ENCODE assay signal across 15 cellular contexts in the genomic region with DNA sequence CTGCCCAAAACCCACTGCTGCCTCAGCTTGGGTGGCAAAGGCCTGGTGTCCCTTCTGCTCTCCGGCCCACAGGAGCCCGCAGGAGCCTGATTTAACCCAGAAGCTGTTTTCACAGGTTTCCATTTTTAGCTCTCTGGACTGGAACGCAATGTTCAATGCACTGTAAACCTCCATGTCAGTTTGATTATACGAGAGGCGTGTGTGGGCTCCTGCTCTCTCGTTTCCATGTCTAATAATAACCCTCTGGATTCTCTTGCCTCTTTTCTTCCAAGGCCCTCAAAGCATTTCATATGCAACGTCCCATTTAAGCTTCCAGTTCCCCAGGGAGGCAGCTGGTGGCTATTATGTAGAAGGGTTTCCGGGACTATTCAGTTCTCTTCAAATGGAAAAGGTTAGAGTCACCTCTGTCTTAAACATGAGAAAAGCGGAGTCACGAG.
DNase-seq lines count a peak whose midpoint lies in the region; ATAC-seq, FAIRE-seq and TF ChIP-seq lines count a peak whose summit lies in the region.
"Had no signal": no experiment of that assay in that cellular context is flagged by ENCODE, and none has a peak within 500 bp of the region (broad histone marks: within the 10 kb centered on the region; RNA-seq: fewer than 3 reads in every experiment).

No MANE protein-coding gene starts in this region.

- peaks cover 0 to 12% of the 10 kb centered on the region in 2 donors for H3K4me1 ChIP-seq in kidney (ENCODE audit: control insufficient read depth in 1 of 2, insufficient read depth in 1 of 2, low read depth in 1 of 2, low read length in 2 of 2)
- H3K4me1 ChIP-seq in tibial artery: peaks cover 0 to 46% (median 6%) of the 10 kb centered on the region in 4 donors

- no peak for FAIRE-seq in kidney (lab: Jason Lieb, UNC)
- FAIRE-seq: GM12878, keratinocyte had no signal

- TF ChIP-seq CTCF in coronary artery (IDR thresholded peaks at IDR 0.05): no peak
- no peak for TF ChIP-seq CTCF in kidney (IDR thresholded peaks at IDR 0.05; ENCODE audit: borderline replicate concordance, extremely low read depth, insufficient read depth)
- no peak for TF ChIP-seq CTCF in tibial artery (IDR thresholded peaks at IDR 0.05)

- H3K4me3 ChIP-seq in coronary artery (peak overlapping the region; percentile 32), kidney (ENCODE audit: low read length in 2 of 2) (no peak overlapping the region), tibial artery (no peak overlapping the region)
- H3K4me3 ChIP-seq: GM12878 had no signal

- H3K27ac ChIP-seq in coronary artery: peak overlapping the region; percentile 82 to 93
- peak overlapping the region; percentile 83 to 88 for H3K27ac ChIP-seq in kidney (ENCODE audit: low read depth in 2 of 2, low read length in 2 of 2)
- H3K27ac ChIP-seq in tibial artery: peak overlapping the region; percentile 54 to 77
- H3K27ac ChIP-seq: neutrophil had no signal

- DNase-seq in NCI-H146 treated with DMSO at 0.1 percent for 48 hours (lab: John Stamatoyannopoulos, UW; ENCODE audit: unreplicated experiment) (peak; percentile 43), coronary artery (ENCODE audit: low spot score) (peak; percentile 80), kidney (no peak), tibial artery (peak; percentile 38 to 69), NCI-H1930 (lab: John Stamatoyannopoulos, UW) (no peak)
- no peak for DNase-seq in stimulated activated naive CD8-positive, alpha-beta T cell treated with anti-CD3 and anti-CD28 coated beads, Interleukin-15, Interleukin-2, amounts not matched to agents 100 U/mL and 50 U/mL, for 24 hours
- DNase-seq: activated T-cell treated with anti-CD3 and anti-CD28 coated beads for 4 hours; stimulated activated CD4-positive, alpha-beta T cell treated with anti-CD3 and anti-CD28 coated beads, Interleukin-1b, Interleukin-23, amount 100 ng/mL, for 48 hours; stimulated activated naive CD4-positive, alpha-beta T cell had no signal

- peak overlapping the region in 1 of 2 donors; percentile 31 for H3K9ac ChIP-seq in kidney (ENCODE audit: low read length in 2 of 2)

- no peaks in the 10 kb centered on the region for H3K27me3 ChIP-seq in tibial artery
- H3K27me3 ChIP-seq: neutrophil had no signal

- no peaks in the 10 kb centered on the region for H3K36me3 ChIP-seq in kidney (ENCODE audit: control insufficient read depth in 1 of 2, insufficient read depth in 2 of 2, low read length in 2 of 2)
- no peaks in the 10 kb centered on the region for H3K36me3 ChIP-seq in tibial artery
- H3K36me3 ChIP-seq: neutrophil had no signal

- no peak for ATAC-seq in stimulated activated naive CD8-positive, alpha-beta T cell treated with anti-CD3 and anti-CD28 coated beads, Interleukin-15, Interleukin-2, amounts not matched to agents 100 U/mL and 50 U/mL, for 24 hours
- ATAC-seq in HG03045 (IDR thresholded peaks at IDR 0.05; ENCODE audit: unreplicated experiment): no peak
- ATAC-seq in HG03342 (IDR thresholded peaks at IDR 0.05; ENCODE audit: unreplicated experiment): no peak
- ATAC-seq: GM12878, Panc1 had no signal

- intact Hi-C loops in kidney (cut with DNase I): no loop called here
- intact Hi-C loops in tibial artery (cut with DNase I; ENCODE audit: low total_unique reads): no loop called here

- H3K9me3 ChIP-seq in kidney (ENCODE audit: control insufficient read depth in 1 of 2, low read length in 2 of 2) (no peaks in the 10 kb centered on the region), tibial artery (no peaks in the 10 kb centered on the region)
- H3K9me3 ChIP-seq: neutrophil had no signal

Comparison
In these comparisons a context has a peak if more than half of its experiments do, and no peak if none do; other contexts are left out.
1. DNase-seq: peak in NCI-H146 treated with DMSO at 0.1 percent for 48 hours (single experiment), coronary artery (single experiment) and tibial artery (2 of 2); none in kidney (single experiment), NCI-H1930 (0 of 2) and stimulated activated naive CD8-positive, alpha-beta T cell treated with anti-CD3 and anti-CD28 coated beads, Interleukin-15, Interleukin-2, amounts not matched to agents 100 U/mL and 50 U/mL, for 24 hours (single experiment).
2. Peak in every context shown above with its lines, with median percentiles within 50 percentile points of each other: H3K27ac ChIP-seq.